Comparison of ENCODE assay signal across 1 cellular context in the genomic region with DNA sequence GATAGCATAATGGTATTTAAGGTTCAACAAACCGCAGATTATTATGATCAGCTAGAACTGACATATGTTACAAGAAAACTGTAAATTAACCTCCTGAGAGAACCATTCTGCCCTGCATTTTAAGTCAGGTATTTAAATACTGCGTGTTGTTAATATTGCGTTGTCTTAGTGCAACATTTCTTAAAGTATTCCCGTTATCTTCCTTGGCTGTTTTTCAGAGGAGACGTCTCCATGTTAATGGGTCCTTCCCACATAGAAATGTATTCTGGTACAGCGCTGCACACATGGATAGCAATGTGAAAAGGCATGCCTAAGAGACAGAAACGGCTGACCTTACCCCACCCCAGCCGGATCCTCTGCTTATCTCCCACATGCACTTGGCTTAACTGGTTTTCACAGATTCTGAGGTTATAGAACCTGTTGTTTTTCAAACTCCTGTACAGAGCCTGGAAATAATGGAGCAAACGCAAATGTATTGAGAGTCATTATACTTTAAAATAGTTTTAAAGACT.
TF ChIP-seq lines count a peak whose summit lies in the region.

No MANE protein-coding gene starts in this region.

TF ChIP-seq in K562, 482 proteins besides CTCF, POLR2A, EP300 and RAD21 (continued from another document and continues in another):
- TF ChIP-seq ZBTB40 (IDR thresholded peaks at IDR 0.05) (0 out of 2 replicates have a peak, but pooled peaks have one; percentile 12), ZBTB40 (CRISPR knock-in tag; IDR thresholded peaks at IDR 0.05) (no peak), HSF4 (CRISPR knock-in tag; IDR thresholded peaks at IDR 0.05; ENCODE audit: borderline replicate concordance) (no peak), THAP7 (CRISPR knock-in tag; IDR thresholded peaks at IDR 0.05) (no peak), CEBPG (CRISPR knock-in tag; IDR thresholded peaks at IDR 0.05) (no peak), CEBPG (tag; conservative IDR thresholded peaks at IDR 0.05 in 1 of 2, IDR thresholded peaks at IDR 0.05 in 1 of 2) (peak in 1 of 2 experiments; percentile 71; a peak in 2 of 4 replicates), ZNF77 (CRISPR knock-in tag; IDR thresholded peaks at IDR 0.05) (no peak), NCOA4 (IDR thresholded peaks at IDR 0.05; ENCODE audit: partially characterized antibody) (no peak), JUND (IDR thresholded peaks at IDR 0.05; ENCODE audit: borderline replicate concordance, low read depth, low read length) (peak; percentile 56; the same call in 1 of the 2 replicates), JUND (tag; IDR thresholded peaks at IDR 0.05; ENCODE audit: borderline replicate concordance, low read depth, low read length) (peak; percentile 60; the same call in 2 of the 3 replicates), NCOA1 (IDR thresholded peaks at IDR 0.05; ENCODE audit: low read depth) (peak; percentile 96), ZNF121 (CRISPR knock-in tag; conservative IDR thresholded peaks at IDR 0.05) (no peak), ZNF140 (CRISPR knock-in tag; IDR thresholded peaks at IDR 0.05) (no peak), SUPT5H (IDR thresholded peaks at IDR 0.05) (no peak), SP1 (CRISPR knock-in tag; IDR thresholded peaks at IDR 0.05) (peak; percentile 51; the same call in 1 of the 2 replicates), RBM15 (IDR thresholded peaks at IDR 0.05; ENCODE audit: insufficient read depth, low read length) (no peak), ZZZ3 (IDR thresholded peaks at IDR 0.05) (no peak), TCF7 (IDR thresholded peaks at IDR 0.05; ENCODE audit: borderline replicate concordance) (no peak), PTTG1 (tag; IDR thresholded peaks at IDR 0.05; ENCODE audit: low read depth) (no peak), ZNF316 (IDR thresholded peaks at IDR 0.05) (peak; percentile 83), ZBTB5 (IDR thresholded peaks at IDR 0.05) (no peak), ZNF436 (CRISPR knock-in tag; IDR thresholded peaks at IDR 0.05) (no peak), MAFF (IDR thresholded peaks at IDR 0.05; ENCODE audit: low read length) (no peak), HDAC1 (IDR thresholded peaks at IDR 0.05) (peak; percentile 41 to 98; a peak in 3 of 4 replicates), SAFB2 (IDR thresholded peaks at IDR 0.05; ENCODE audit: borderline replicate concordance, low read depth, low read length, severe bottlenecking) (no peak), TAF15 (IDR thresholded peaks at IDR 0.05; ENCODE audit: low read depth, low read length) (no peak), KLF10 (CRISPR knock-in tag; IDR thresholded peaks at IDR 0.05) (no peak), HOXB6 (CRISPR knock-in tag; IDR thresholded peaks at IDR 0.05; ENCODE audit: borderline replicate concordance) (no peak), BRF2 (IDR thresholded peaks at IDR 0.05; ENCODE audit: borderline replicate concordance, insufficient read depth, insufficient read length) (no peak), ERF (CRISPR knock-in tag; IDR thresholded peaks at IDR 0.05) (no peak), TFAM (CRISPR knock-in tag; conservative IDR thresholded peaks at IDR 0.05) (no peak), TCFL5 (CRISPR knock-in tag; conservative IDR thresholded peaks at IDR 0.05) (no peak), FIP1L1 (IDR thresholded peaks at IDR 0.05; ENCODE audit: low read depth, low read length, poor library complexity, severe bottlenecking) (no peak), WHSC1 (IDR thresholded peaks at IDR 0.05; ENCODE audit: low read length) (no peak), SNIP1 (IDR thresholded peaks at IDR 0.05; ENCODE audit: low read depth) (no peak), ZBTB8A (IDR thresholded peaks at IDR 0.05; ENCODE audit: partially characterized antibody) (no peak), SMAD3 (CRISPR knock-in tag; conservative IDR thresholded peaks at IDR 0.05) (no peak), ZNF12 (CRISPR knock-in tag; IDR thresholded peaks at IDR 0.05) (no peak), RAD51 (IDR thresholded peaks at IDR 0.05; ENCODE audit: borderline replicate concordance, low read depth) (peak; percentile 48; the same call in 1 of the 2 replicates), ZNF165 (CRISPR knock-in tag; IDR thresholded peaks at IDR 0.05; ENCODE audit: borderline replicate concordance) (no peak), RUNX1 (IDR thresholded peaks at IDR 0.05; ENCODE audit: low read depth) (peak; percentile 63; the same call in 1 of the 2 replicates), NFE2L1 (tag; IDR thresholded peaks at IDR 0.05; ENCODE audit: borderline replicate concordance, low read depth) (no peak)
- TF ChIP-seq, protein P1, sequence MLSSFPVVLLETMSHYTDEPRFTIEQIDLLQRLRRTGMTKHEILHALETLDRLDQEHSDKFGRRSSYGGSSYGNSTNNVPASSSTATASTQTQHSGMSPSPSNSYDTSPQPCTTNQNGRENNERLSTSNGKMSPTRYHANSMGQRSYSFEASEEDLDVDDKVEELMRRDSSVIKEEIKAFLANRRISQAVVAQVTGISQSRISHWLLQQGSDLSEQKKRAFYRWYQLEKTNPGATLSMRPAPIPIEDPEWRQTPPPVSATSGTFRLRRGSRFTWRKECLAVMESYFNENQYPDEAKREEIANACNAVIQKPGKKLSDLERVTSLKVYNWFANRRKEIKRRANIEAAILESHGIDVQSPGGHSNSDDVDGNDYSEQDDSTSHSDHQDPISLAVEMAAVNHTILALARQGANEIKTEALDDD (IDR thresholded peaks at IDR 0.05) = peak; percentile 83
- TF ChIP-seq, protein P2, sequence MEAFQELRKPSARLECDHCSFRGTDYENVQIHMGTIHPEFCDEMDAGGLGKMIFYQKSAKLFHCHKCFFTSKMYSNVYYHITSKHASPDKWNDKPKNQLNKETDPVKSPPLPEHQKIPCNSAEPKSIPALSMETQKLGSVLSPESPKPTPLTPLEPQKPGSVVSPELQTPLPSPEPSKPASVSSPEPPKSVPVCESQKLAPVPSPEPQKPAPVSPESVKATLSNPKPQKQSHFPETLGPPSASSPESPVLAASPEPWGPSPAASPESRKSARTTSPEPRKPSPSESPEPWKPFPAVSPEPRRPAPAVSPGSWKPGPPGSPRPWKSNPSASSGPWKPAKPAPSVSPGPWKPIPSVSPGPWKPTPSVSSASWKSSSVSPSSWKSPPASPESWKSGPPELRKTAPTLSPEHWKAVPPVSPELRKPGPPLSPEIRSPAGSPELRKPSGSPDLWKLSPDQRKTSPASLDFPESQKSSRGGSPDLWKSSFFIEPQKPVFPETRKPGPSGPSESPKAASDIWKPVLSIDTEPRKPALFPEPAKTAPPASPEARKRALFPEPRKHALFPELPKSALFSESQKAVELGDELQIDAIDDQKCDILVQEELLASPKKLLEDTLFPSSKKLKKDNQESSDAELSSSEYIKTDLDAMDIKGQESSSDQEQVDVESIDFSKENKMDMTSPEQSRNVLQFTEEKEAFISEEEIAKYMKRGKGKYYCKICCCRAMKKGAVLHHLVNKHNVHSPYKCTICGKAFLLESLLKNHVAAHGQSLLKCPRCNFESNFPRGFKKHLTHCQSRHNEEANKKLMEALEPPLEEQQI (IDR thresholded peaks at IDR 0.05) = peak; percentile 91
- TF ChIP-seq, protein P3, sequence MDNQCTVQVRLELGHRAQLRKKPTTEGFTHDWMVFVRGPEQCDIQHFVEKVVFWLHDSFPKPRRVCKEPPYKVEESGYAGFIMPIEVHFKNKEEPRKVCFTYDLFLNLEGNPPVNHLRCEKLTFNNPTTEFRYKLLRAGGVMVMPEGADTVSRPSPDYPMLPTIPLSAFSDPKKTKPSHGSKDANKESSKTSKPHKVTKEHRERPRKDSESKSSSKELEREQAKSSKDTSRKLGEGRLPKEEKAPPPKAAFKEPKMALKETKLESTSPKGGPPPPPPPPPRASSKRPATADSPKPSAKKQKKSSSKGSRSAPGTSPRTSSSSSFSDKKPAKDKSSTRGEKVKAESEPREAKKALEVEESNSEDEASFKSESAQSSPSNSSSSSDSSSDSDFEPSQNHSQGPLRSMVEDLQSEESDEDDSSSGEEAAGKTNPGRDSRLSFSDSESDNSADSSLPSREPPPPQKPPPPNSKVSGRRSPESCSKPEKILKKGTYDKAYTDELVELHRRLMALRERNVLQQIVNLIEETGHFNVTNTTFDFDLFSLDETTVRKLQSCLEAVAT (IDR thresholded peaks at IDR 0.05) = peak in 1 of 2 experiments; percentile 59; a peak in 1 of 4 replicates
